In the genomic region with DNA sequence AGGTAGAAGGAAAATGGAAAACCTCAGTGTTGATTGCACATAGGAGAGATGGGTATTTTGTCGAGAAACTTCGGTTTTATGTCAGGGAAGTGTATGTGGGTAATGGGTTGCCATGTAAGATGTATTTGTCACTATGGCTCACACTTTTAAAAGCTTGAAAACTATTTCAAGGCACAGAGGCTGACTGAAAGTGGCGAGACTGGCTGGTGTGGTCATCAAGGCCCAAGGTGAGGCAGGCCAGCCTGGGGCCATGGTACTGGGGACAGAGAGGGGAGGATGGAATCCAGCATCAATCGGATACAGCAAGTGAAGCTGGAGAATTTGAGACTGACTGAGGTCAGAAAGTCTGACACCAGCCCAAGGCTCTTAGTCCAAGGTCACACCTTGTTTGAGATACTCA, we compare ENCODE assay signal across 12 cellular contexts.
"Had no signal": no experiment of that assay in that cellular context is flagged by ENCODE, and none has a peak within 500 bp of the region (broad histone marks: within the 10 kb centered on the region; RNA-seq: fewer than 3 reads in every experiment).

No MANE protein-coding gene starts in this region.

- H3K27ac Mint-ChIP-seq: activated CD4-positive, alpha-beta T cell treated with anti-CD3 and anti-CD28 coated beads for 36 hours had no signal

- H3K27ac ChIP-seq: gastrocnemius medialis, pancreas, transverse colon had no signal

- H3K9me3 Mint-ChIP-seq: activated naive CD8-positive, alpha-beta T cell treated with anti-CD3 and anti-CD28 coated beads, Interleukin-2, amount 50 U/mL, for 24 hours had no signal

- H3K9me3 ChIP-seq: gastrocnemius medialis, pancreas, transverse colon had no signal

- H3K27me3 ChIP-seq: gastrocnemius medialis, pancreas, transverse colon had no signal

- H3K4me3 Mint-ChIP-seq: activated CD4-positive, alpha-beta T cell treated with anti-CD3 and anti-CD28 coated beads for 36 hours; activated naive CD8-positive, alpha-beta T cell treated with anti-CD3 and anti-CD28 coated beads, Interleukin-2, amount 50 U/mL, for 24 hours had no signal

- H3K4me3 ChIP-seq: gastrocnemius medialis, pancreas, transverse colon had no signal

- H3K27me3 Mint-ChIP-seq: activated CD4-positive, alpha-beta T cell treated with anti-CD3 and anti-CD28 coated beads for 36 hours; activated naive CD8-positive, alpha-beta T cell treated with anti-CD3 and anti-CD28 coated beads, Interleukin-2, amount 50 U/mL, for 24 hours had no signal

- DNase-seq: activated CD4-positive, alpha-beta T cell treated with anti-CD3 and anti-CD28 coated beads for 36 hours; activated CD8-positive, alpha-beta memory T cell treated with anti-CD3 and anti-CD28 coated beads, Interleukin-2, amount 50 U/mL, for 48 hours; activated naive CD4-positive, alpha-beta T cell; activated naive CD8-positive, alpha-beta T cell treated with anti-CD3 and anti-CD28 coated beads, Interleukin-2, amount 50 U/mL, for 24 hours; aorta; effector CD8-positive, alpha-beta T cell; gastrocnemius medialis; SIG-M5; stimulated activated CD4-positive, alpha-beta T cell treated with anti-CD3 and anti-CD28 coated beads, Interleukin-1b, Interleukin-23, amount 100 ng/mL, for 48 hours; transverse colon had no signal

- ATAC-seq: activated CD4-positive, alpha-beta T cell treated with anti-CD3 and anti-CD28 coated beads for 36 hours; activated naive CD8-positive, alpha-beta T cell treated with anti-CD3 and anti-CD28 coated beads, Interleukin-2, amount 50 U/mL, for 24 hours; gastrocnemius medialis; left lobe of liver; pancreas had no signal

- H3K4me1 Mint-ChIP-seq: activated CD4-positive, alpha-beta T cell treated with anti-CD3 and anti-CD28 coated beads for 36 hours had no signal
